Comparison of ENCODE assay signal across 17 cellular contexts in the genomic region with DNA sequence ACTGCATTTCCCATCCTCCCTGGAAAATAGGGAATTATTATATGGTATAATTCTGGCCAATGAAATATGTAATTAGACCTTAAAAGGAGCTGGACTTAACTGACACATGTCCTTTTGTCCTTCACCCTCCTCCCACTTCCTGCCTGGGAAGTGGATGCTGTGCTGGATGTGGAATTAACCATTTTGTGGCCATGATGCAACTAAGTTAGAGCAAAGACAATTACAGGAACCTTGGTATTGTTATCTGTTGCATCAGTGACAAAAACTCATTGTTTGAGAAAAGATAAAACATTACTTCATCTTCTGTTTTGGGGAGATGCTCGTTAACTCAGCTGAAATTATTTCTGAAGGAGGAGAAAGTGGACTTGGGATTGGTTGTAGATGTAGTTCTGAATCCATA.
DNase-seq lines count a peak whose midpoint lies in the region; ATAC-seq and TF ChIP-seq lines count a peak whose summit lies in the region.
"Had no signal": no experiment of that assay in that cellular context is flagged by ENCODE, and none has a peak within 500 bp of the region (broad histone marks: within the 10 kb centered on the region; RNA-seq: fewer than 3 reads in every experiment).

No MANE protein-coding gene starts in this region.

- H3K36me3 Mint-ChIP-seq in neural progenitor cell: no peaks in the 10 kb centered on the region

- no peak overlapping the region for H3K9ac ChIP-seq in neural progenitor cell
- H3K9ac ChIP-seq: BLaER1 treated with 17β-estradiol and CSF1 and Interleukin-3, amounts not matched to agents 10 nM and 100 nM had no signal

- H3K4me1 ChIP-seq in neural progenitor cell: peaks cover 11% of the 10 kb centered on the region
- H3K4me1 ChIP-seq: BLaER1 treated with 17β-estradiol and CSF1 and Interleukin-3, amounts not matched to agents 10 nM and 100 nM had no signal

- H3K36me3 ChIP-seq in neural progenitor cell: no peaks in the 10 kb centered on the region

- no peak overlapping the region for H3K27ac Mint-ChIP-seq in neural progenitor cell

- H3K4me3 Mint-ChIP-seq in neural progenitor cell: no peak overlapping the region

- in situ Hi-C loops in SK-MEL-5 (cut with HindIII; ENCODE audit: low pct_unique_long_range_greater_than_20kb, low sequenced_read_pairs): no loop called here

- H3K4me3 ChIP-seq in neural progenitor cell: no peak overlapping the region
- H3K4me3 ChIP-seq: BLaER1 treated with 17β-estradiol and CSF1 and Interleukin-3, amounts not matched to agents 10 nM and 100 nM; GM12878 had no signal

- no peaks in the 10 kb centered on the region for H3K9me3 ChIP-seq in neural progenitor cell (ENCODE audit: low read depth)
- H3K9me3 ChIP-seq: BLaER1 treated with 17β-estradiol and CSF1 and Interleukin-3, amounts not matched to agents 10 nM and 100 nM had no signal

- H3K27me3 Mint-ChIP-seq in neural progenitor cell (ENCODE audit: insufficient read depth, low read depth): no peaks in the 10 kb centered on the region

- H4K20me1 ChIP-seq in neural progenitor cell (ENCODE audit: low read depth): no peaks in the 10 kb centered on the region
- H4K20me1 ChIP-seq: BLaER1 treated with 17β-estradiol and CSF1 and Interleukin-3, amounts not matched to agents 10 nM and 100 nM had no signal

- H3K27me3 ChIP-seq in neural progenitor cell: no peaks in the 10 kb centered on the region
- H3K27me3 ChIP-seq: BLaER1 treated with 17β-estradiol and CSF1 and Interleukin-3, amounts not matched to agents 10 nM and 100 nM had no signal

- no peaks in the 10 kb centered on the region for H3F3A ChIP-seq in neural progenitor cell (ENCODE audit: low read depth)

- ATAC-seq in HG03175 (IDR thresholded peaks at IDR 0.05; ENCODE audit: unreplicated experiment) (no peak), GM18861 (IDR thresholded peaks at IDR 0.05; ENCODE audit: unreplicated experiment) (no peak)
- ATAC-seq: GM12878 had no signal

- no peaks in the 10 kb centered on the region for H3K9me3 Mint-ChIP-seq in neural progenitor cell

- H3K4me2 ChIP-seq in neural progenitor cell: no peak overlapping the region
- H3K4me2 ChIP-seq: BLaER1 treated with 17β-estradiol and CSF1 and Interleukin-3, amounts not matched to agents 10 nM and 100 nM had no signal

- peak; percentile 21 for DNase-seq in DMS53 (lab: John Stamatoyannopoulos, UW)
- DNase-seq in DMS53 treated with DMSO at 0.1 percent for 48 hours (lab: John Stamatoyannopoulos, UW; ENCODE audit: unreplicated experiment): no peak
- DNase-seq in SK-MEL-5 (ENCODE audit: low read depth, low spot score): peak; percentile 3
- DNase-seq in foreskin melanocyte: peak; percentile 4
- DNase-seq in neural progenitor cell (ENCODE audit: low spot score): no peak
- no peak for DNase-seq in putamen (ENCODE audit: low spot score)
- DNase-seq: 8988T; DMS79; NCI-H1930; NCI-H524; NK-92 treated with Interleukin-12 subunit alpha and Interleukin-12 subunit beta, amount 100 ng/mL, for 24 hours; OCI-M1; RPMI8226 had no signal

- peaks cover 18% of the 10 kb centered on the region for H3K4me1 Mint-ChIP-seq in neural progenitor cell

- H3K79me2 ChIP-seq in neural progenitor cell (ENCODE audit: low read depth): no peaks in the 10 kb centered on the region

- no peak for TF ChIP-seq CTCF in neural progenitor cell (IDR thresholded peaks at IDR 0.05)

- no peak overlapping the region for H3K27ac ChIP-seq in neural progenitor cell
- H3K27ac ChIP-seq: BLaER1 treated with 17β-estradiol and CSF1 and Interleukin-3, amounts not matched to agents 10 nM and 100 nM had no signal

- peak overlapping the region; percentile 38 for H2AFZ ChIP-seq in neural progenitor cell (replicated peaks)

Comparison
In these comparisons a context has a peak if more than half of its experiments do, and no peak if none do; other contexts are left out.
1. DNase-seq: peak in DMS53 (single experiment), SK-MEL-5 (single experiment) and foreskin melanocyte (single experiment); none in DMS53 treated with DMSO at 0.1 percent for 48 hours (single experiment), neural progenitor cell (single experiment) and putamen (single experiment).